ENCODE assay signal across 21 cellular contexts in the genomic region with DNA sequence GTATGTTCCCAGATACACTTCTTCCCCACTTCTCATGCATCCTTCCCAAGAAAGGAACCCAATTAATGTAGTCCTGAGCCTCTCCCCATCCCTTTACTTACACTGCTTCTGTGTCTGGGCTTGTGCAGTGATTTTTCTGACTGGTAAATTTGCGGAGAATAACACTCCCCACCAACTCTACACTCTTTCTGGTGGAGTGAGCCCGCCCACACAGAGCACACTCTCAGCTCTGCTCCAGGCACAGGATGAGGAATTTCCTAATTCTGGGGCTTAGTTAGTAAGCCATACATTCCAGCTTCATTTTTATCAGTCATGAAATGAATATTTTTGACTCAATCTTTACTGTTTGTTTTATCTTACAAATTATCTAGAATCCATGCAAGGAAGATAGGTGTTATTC.
"Had no signal": no experiment of that assay in that cellular context is flagged by ENCODE, and none has a peak within 500 bp of the region (broad histone marks: within the 10 kb centered on the region; RNA-seq: fewer than 3 reads in every experiment).

No MANE protein-coding gene starts in this region.

- H3K27ac ChIP-seq: HL-60, SJSA1, SK-N-MC had no signal

- H3K4me3 ChIP-seq: SJSA1, SK-N-MC had no signal

- FAIRE-seq: HTR-8/SVneo, RCC 7860 had no signal

- H3K36me3 ChIP-seq: SJSA1 had no signal

- H3K4me1 ChIP-seq: SJSA1 had no signal

- H3K9me3 ChIP-seq: SJSA1 had no signal

- DNase-seq: KBM-7, NCI-H1092, NCI-H1105 treated with DMSO at 0.1 percent for 48 hours, NCI-H1417 treated with DMSO at 0.1 percent for 48 hours, NCI-H146, NCI-H1694 treated with DMSO at 0.1 percent for 48 hours, NCI-H1930, NCI-H2081, NCI-H2107, NCI-H2227 treated with DMSO at 0.1 percent for 48 hours, NCI-H524 treated with DMSO at 0.1 percent for 48 hours, NCI-H69, NCI-H774, Right ventricle myocardium superior, RPMI8226, SIG-M5 had no signal

- H3K27me3 ChIP-seq: SJSA1 had no signal
